ENCODE assay signal across 8 cellular contexts in genomic region chr14:49959822-49960408, GRCh38.
DNase-seq lines count a peak whose midpoint lies in the region; ATAC-seq and TF ChIP-seq lines count a peak whose summit lies in the region.

No MANE protein-coding gene starts in this region.

- H3K27me3 ChIP-seq in thyroid gland = no peaks in the 10 kb centered on the region
- H3K27me3 ChIP-seq in BE2C = no peaks in the 10 kb centered on the region

- H3K9me3 Mint-ChIP-seq in Calu3 (ENCODE audit: low read depth, unreplicated experiment) (no peaks in the 10 kb centered on the region), IgD-negative memory B cell (no peaks in the 10 kb centered on the region)
- no peaks in the 10 kb centered on the region for H3K9me3 Mint-ChIP-seq in activated CD8-positive, alpha-beta T cell treated with anti-CD3 and anti-CD28 coated beads, Interleukin-2, amount 10 ng/mL, durations not matched to agents 7 days and 5 days (ENCODE audit: insufficient read depth)

- in situ Hi-C loops in G401 (cut with HindIII; ENCODE audit: low sequenced_read_pairs) = no loop called here

- no peaks in the 10 kb centered on the region for H3K27me3 Mint-ChIP-seq in Calu3 (ENCODE audit: unreplicated experiment)
- H3K27me3 Mint-ChIP-seq in IgD-negative memory B cell = no peaks in the 10 kb centered on the region
- no peaks in the 10 kb centered on the region for H3K27me3 Mint-ChIP-seq in activated CD8-positive, alpha-beta T cell treated with anti-CD3 and anti-CD28 coated beads, Interleukin-2, amount 10 ng/mL, durations not matched to agents 7 days and 5 days (ENCODE audit: low read depth)

- H3K4me3 Mint-ChIP-seq in Calu3 (ENCODE audit: low read depth, unreplicated experiment) = no peak overlapping the region
- peak overlapping the region; percentile 58 to 92 (median 80) for H3K4me3 Mint-ChIP-seq in IgD-negative memory B cell
- H3K4me3 Mint-ChIP-seq in activated CD8-positive, alpha-beta T cell treated with anti-CD3 and anti-CD28 coated beads, Interleukin-2, amount 10 ng/mL, durations not matched to agents 7 days and 5 days = peak overlapping the region; percentile 25

- H3K36me3 ChIP-seq in thyroid gland = no peaks in the 10 kb centered on the region
- no peaks in the 10 kb centered on the region for H3K36me3 ChIP-seq in BE2C

- CTCF ChIA-PET in Calu3 (lab: Charles Lee) = no interaction called here
- CTCF ChIA-PET in activated CD8-positive, alpha-beta T cell treated with anti-CD3 and anti-CD28 coated beads, Interleukin-2, amount 10 ng/mL, durations not matched to agents 7 days and 5 days (lab: Charles Lee) = interaction anchor here (1.7 kb wide), 1 partner anchor 19 kb away, joined by 5 read pairs; no protein-coding TSS in a partner anchor

- H3K9me3 ChIP-seq in thyroid gland (no peaks in the 10 kb centered on the region), BE2C (no peaks in the 10 kb centered on the region)

- no peak for TF ChIP-seq CTCF in Calu3 (IDR thresholded peaks at IDR 0.05; ENCODE audit: unreplicated experiment)
- TF ChIP-seq CTCF in thyroid gland (IDR thresholded peaks at IDR 0.05) = no peak
- TF ChIP-seq CTCF in BE2C (IDR thresholded peaks at IDR 0.05; ENCODE audit: low read depth, low read length) = no peak

- H3K4me1 Mint-ChIP-seq in Calu3 (ENCODE audit: low read depth, unreplicated experiment) (peaks cover 67% of the 10 kb centered on the region), IgD-negative memory B cell (peaks cover 51 to 64% (median 57%) of the 10 kb centered on the region in 3 donors)
- H3K4me1 Mint-ChIP-seq in activated CD8-positive, alpha-beta T cell treated with anti-CD3 and anti-CD28 coated beads, Interleukin-2, amount 10 ng/mL, durations not matched to agents 7 days and 5 days (ENCODE audit: low read depth) = peaks cover 44% of the 10 kb centered on the region

- peaks cover 4% of the 10 kb centered on the region for H3K36me3 Mint-ChIP-seq in Calu3 (ENCODE audit: insufficient read depth, unreplicated experiment)
- H3K36me3 Mint-ChIP-seq in IgD-negative memory B cell = peaks cover 3% of the 10 kb centered on the region
- H3K36me3 Mint-ChIP-seq in activated CD8-positive, alpha-beta T cell treated with anti-CD3 and anti-CD28 coated beads, Interleukin-2, amount 10 ng/mL, durations not matched to agents 7 days and 5 days (ENCODE audit: low read depth) = peaks cover 2% of the 10 kb centered on the region

- DNase-seq in Calu3 = no peak
- DNase-seq in activated CD8-positive, alpha-beta T cell treated with anti-CD3 and anti-CD28 coated beads, Interleukin-2, amount 10 ng/mL, durations not matched to agents 7 days and 5 days = no peak
- peak; percentile 79 to 84 for DNase-seq in thyroid gland
- no peak for DNase-seq in HuH-7.5 (ENCODE audit: low spot score)
- no peak for DNase-seq in BE2C
- DNase-seq in G401 (ENCODE audit: low spot score) = no peak

- peak in 1 of 2 donors; percentile 11 for TF ChIP-seq POLR2A in thyroid gland (IDR thresholded peaks at IDR 0.05)

- peak overlapping the region; percentile 30 for H3K27ac Mint-ChIP-seq in Calu3 (ENCODE audit: unreplicated experiment)
- peak overlapping the region; percentile 92 to 97 (median 94) for H3K27ac Mint-ChIP-seq in IgD-negative memory B cell
- peak overlapping the region; percentile 63 for H3K27ac Mint-ChIP-seq in activated CD8-positive, alpha-beta T cell treated with anti-CD3 and anti-CD28 coated beads, Interleukin-2, amount 10 ng/mL, durations not matched to agents 7 days and 5 days

- intact Hi-C loops in Calu3 (cut with micrococcal nuclease; ENCODE audit: unreplicated experiment) (no loop called here), thyroid gland (cut with DNase I) (no loop called here)

- no TSS peak for BruUV-seq in Calu3 (replicated peaks; lab: Mats Ljungman, UMichigan)

- POLR2A ChIA-PET in activated CD8-positive, alpha-beta T cell treated with anti-CD3 and anti-CD28 coated beads, Interleukin-2, amount 10 ng/mL, durations not matched to agents 7 days and 5 days (lab: Charles Lee) = interaction anchor here (0.6 to 1.0 kb wide), 2 partner anchors 12 to 17 kb away, joined by 3 to 6 read pairs; no protein-coding TSS in a partner anchor

- H3K27ac ChIP-seq in thyroid gland = peak overlapping the region; percentile 66 to 69 (median 68)

- H3K4me1 ChIP-seq in thyroid gland (peaks cover 11 to 22% of the 10 kb centered on the region in 2 donors), BE2C (no peaks in the 10 kb centered on the region)

- peak; percentile 61 for ATAC-seq in GM19438 (IDR thresholded peaks at IDR 0.05; ENCODE audit: low read depth, unreplicated experiment)
- peak; percentile 49 for ATAC-seq in activated CD8-positive, alpha-beta T cell treated with anti-CD3 and anti-CD28 coated beads, Interleukin-2, amount 10 ng/mL, durations not matched to agents 7 days and 5 days

- 30 to 40% methylated on average over 9 of the region's 9 CpGs for WGBS in thyroid gland, 2 donors

- H3K4me3 ChIP-seq in thyroid gland (replicated peaks in 1 of 3) = no peak overlapping the region
- no peak overlapping the region for H3K4me3 ChIP-seq in BE2C (ENCODE audit: low read depth, low read length)

Comparison
In these comparisons a context has a peak if more than half of its experiments do, and no peak if none do; other contexts are left out.
1. DNase-seq: peak in thyroid gland (2 of 2); none in Calu3 (single experiment), activated CD8-positive, alpha-beta T cell treated with anti-CD3 and anti-CD28 coated beads, Interleukin-2, amount 10 ng/mL, durations not matched to agents 7 days and 5 days (single experiment), HuH-7.5 (single experiment), BE2C (single experiment) and G401 (single experiment).
2. H3K27ac Mint-ChIP-seq: peak in every context shown above with its lines; median percentile 94 in IgD-negative memory B cell; 63 in activated CD8-positive, alpha-beta T cell treated with anti-CD3 and anti-CD28 coated beads, Interleukin-2, amount 10 ng/mL, durations not matched to agents 7 days and 5 days; 30 in Calu3.